In genomic region chr11:126163074-126163700, GRCh38 we compare ENCODE assay signal across 11 cellular contexts. TPM values are rescaled to one million over a fixed set of nuclear protein-coding genes. Genes with fewer than 3 reads are reported as not detected.
A peak's percentile ranks its signal among the peaks of the same experiment; 100 is the strongest.
DNase-seq lines count a peak whose midpoint lies in the region; ATAC-seq and TF ChIP-seq lines count a peak whose summit lies in the region.
"Had no signal": no experiment of that assay in that cellular context is flagged by ENCODE, and none has a peak within 500 bp of the region (broad histone marks: within the 10 kb centered on the region; RNA-seq: fewer than 3 reads in every experiment).

No MANE protein-coding gene starts in this region.

- no peak for TF ChIP-seq CTCF in uterus (IDR thresholded peaks at IDR 0.05)

- no peak for DNase-seq in activated naive CD8-positive, alpha-beta T cell treated with anti-CD3 and anti-CD28 coated beads, Interleukin-2, amount 10 ng/mL, durations not matched to agents 7 days and 5 days
- DNase-seq in activated naive CD8-positive, alpha-beta T cell treated with anti-CD3 and anti-CD28 coated beads, Interleukin-2, amount 50 U/mL, for 24 hours = no peak
- peak; percentile 85 for DNase-seq in adipocyte (ENCODE audit: low read depth)
- peak; percentile 91 for DNase-seq in kidney glomerular epithelial cell (lab: John Stamatoyannopoulos, UW)
- DNase-seq in uterus = peak; percentile 86 to 93
- DNase-seq in naive thymus-derived CD4-positive, alpha-beta T cell = no peak
- DNase-seq in NCI-H748 treated with DMSO at 0.1 percent for 48 hours (lab: John Stamatoyannopoulos, UW) = no peak
- DNase-seq in inferior parietal cortex (ENCODE audit: extremely low spot score) = no peak
- DNase-seq: AML-193; stimulated activated naive B cell treated with anti-CD40 and anti-IgM and Interleukin-4, amounts not matched to agents 10 μg/mL and 1 μg/mL and 100 μg/mL, for 72 hours had no signal

- H3K27ac Mint-ChIP-seq in activated naive CD8-positive, alpha-beta T cell treated with anti-CD3 and anti-CD28 coated beads, Interleukin-2, amount 10 ng/mL, durations not matched to agents 7 days and 5 days = peak overlapping the region; percentile 58
- no peak overlapping the region for H3K27ac Mint-ChIP-seq in activated naive CD8-positive, alpha-beta T cell treated with anti-CD3 and anti-CD28 coated beads, Interleukin-2, amount 50 U/mL, for 24 hours
- H3K27ac Mint-ChIP-seq in naive thymus-derived CD4-positive, alpha-beta T cell = peak overlapping the region in 1 of 9 donors; percentile 23
- H3K27ac Mint-ChIP-seq: stimulated activated naive B cell treated with anti-CD40 and anti-IgM and Interleukin-4, amounts not matched to agents 10 μg/mL and 1 μg/mL and 100 μg/mL, for 72 hours had no signal

- H3K27me3 ChIP-seq in adipocyte (replicated peaks; ENCODE audit: control insufficient read depth, insufficient read depth, low read length) = no peaks in the 10 kb centered on the region
- H3K27me3 ChIP-seq in uterus = no peaks in the 10 kb centered on the region
- H3K27me3 ChIP-seq in naive thymus-derived CD4-positive, alpha-beta T cell (ENCODE audit: control insufficient read depth in 2 of 2, insufficient read depth in 2 of 2, low read length in 2 of 2) = no peaks in the 10 kb centered on the region

- intact Hi-C loops in uterus (cut with DNase I; ENCODE audit: low total_unique reads) = no loop called here
- intact Hi-C loops in naive thymus-derived CD4-positive, alpha-beta T cell (cut with micrococcal nuclease) = no loop called here

- no peak for ATAC-seq in activated naive CD8-positive, alpha-beta T cell treated with anti-CD3 and anti-CD28 coated beads, Interleukin-2, amount 10 ng/mL, durations not matched to agents 7 days and 5 days (ENCODE audit: low read depth)
- ATAC-seq in activated naive CD8-positive, alpha-beta T cell treated with anti-CD3 and anti-CD28 coated beads, Interleukin-2, amount 50 U/mL, for 24 hours = no peak
- no peak for ATAC-seq in naive thymus-derived CD4-positive, alpha-beta T cell
- ATAC-seq: stimulated activated naive B cell treated with anti-CD40 and anti-IgM and Interleukin-4, amounts not matched to agents 10 μg/mL and 1 μg/mL and 100 μg/mL, for 72 hours had no signal

- no peaks in the 10 kb centered on the region for H3K36me3 ChIP-seq in adipocyte (ENCODE audit: control insufficient read depth, insufficient read depth, low read length, severe bottlenecking)
- H3K36me3 ChIP-seq in uterus = no peaks in the 10 kb centered on the region
- H3K36me3 ChIP-seq in naive thymus-derived CD4-positive, alpha-beta T cell (ENCODE audit: control insufficient read depth in 2 of 3, insufficient read depth in 3 of 3, low read length in 3 of 3) = no peaks in the 10 kb centered on the region

- no peak for TF ChIP-seq POLR2A in uterus (IDR thresholded peaks at IDR 0.05)

- no peaks in the 10 kb centered on the region for H3K9me3 ChIP-seq in adipocyte (ENCODE audit: control insufficient read depth, low read length)
- no peaks in the 10 kb centered on the region for H3K9me3 ChIP-seq in uterus
- H3K9me3 ChIP-seq in naive thymus-derived CD4-positive, alpha-beta T cell (ENCODE audit: control insufficient read depth in 2 of 3, low read length in 3 of 3) = no peaks in the 10 kb centered on the region

- peaks cover 24% of the 10 kb centered on the region for H3K27me3 Mint-ChIP-seq in activated naive CD8-positive, alpha-beta T cell treated with anti-CD3 and anti-CD28 coated beads, Interleukin-2, amount 10 ng/mL, durations not matched to agents 7 days and 5 days
- no peaks in the 10 kb centered on the region for H3K27me3 Mint-ChIP-seq in activated naive CD8-positive, alpha-beta T cell treated with anti-CD3 and anti-CD28 coated beads, Interleukin-2, amount 50 U/mL, for 24 hours
- peaks cover 0 to 7% (median 0%) of the 10 kb centered on the region in 5 donors for H3K27me3 Mint-ChIP-seq in naive thymus-derived CD4-positive, alpha-beta T cell

- no peaks in the 10 kb centered on the region for H3K9me3 Mint-ChIP-seq in activated naive CD8-positive, alpha-beta T cell treated with anti-CD3 and anti-CD28 coated beads, Interleukin-2, amount 10 ng/mL, durations not matched to agents 7 days and 5 days
- H3K9me3 Mint-ChIP-seq in activated naive CD8-positive, alpha-beta T cell treated with anti-CD3 and anti-CD28 coated beads, Interleukin-2, amount 50 U/mL, for 24 hours = no peaks in the 10 kb centered on the region
- no peaks in the 10 kb centered on the region for H3K9me3 Mint-ChIP-seq in naive thymus-derived CD4-positive, alpha-beta T cell
- H3K9me3 Mint-ChIP-seq: stimulated activated naive B cell treated with anti-CD40 and anti-IgM and Interleukin-4, amounts not matched to agents 10 μg/mL and 1 μg/mL and 100 μg/mL, for 72 hours had no signal

- peak overlapping the region; percentile 88 to 91 for H3K27ac ChIP-seq in uterus
- no peak overlapping the region for H3K27ac ChIP-seq in naive thymus-derived CD4-positive, alpha-beta T cell (ENCODE audit: low read depth, low read length)
- H3K27ac ChIP-seq: parathyroid adenoma had no signal

- H3K9ac ChIP-seq in adipocyte (ENCODE audit: low read length) = peak overlapping the region; percentile 74
- H3K9ac ChIP-seq: parathyroid adenoma had no signal

- no peaks in the 10 kb centered on the region for H3K36me3 Mint-ChIP-seq in activated naive CD8-positive, alpha-beta T cell treated with anti-CD3 and anti-CD28 coated beads, Interleukin-2, amount 10 ng/mL, durations not matched to agents 7 days and 5 days
- H3K36me3 Mint-ChIP-seq in activated naive CD8-positive, alpha-beta T cell treated with anti-CD3 and anti-CD28 coated beads, Interleukin-2, amount 50 U/mL, for 24 hours (ENCODE audit: low read depth) = no peaks in the 10 kb centered on the region
- H3K36me3 Mint-ChIP-seq in naive thymus-derived CD4-positive, alpha-beta T cell = no peaks in the 10 kb centered on the region
- H3K36me3 Mint-ChIP-seq: stimulated activated naive B cell treated with anti-CD40 and anti-IgM and Interleukin-4, amounts not matched to agents 10 μg/mL and 1 μg/mL and 100 μg/mL, for 72 hours had no signal

- H3K4me3 ChIP-seq in adipocyte (ENCODE audit: low read length) (no peak overlapping the region), uterus (no peak overlapping the region)
- H3K4me3 ChIP-seq in naive thymus-derived CD4-positive, alpha-beta T cell (ENCODE audit: low read length) = no peak overlapping the region

- POLR2A ChIA-PET in activated naive CD8-positive, alpha-beta T cell treated with anti-CD3 and anti-CD28 coated beads, Interleukin-2, amount 10 ng/mL, durations not matched to agents 7 days and 5 days (lab: Charles Lee) = interaction anchor here (1.0 kb wide), 1 partner anchor 260 kb away, joined by 3 read pairs; the partner anchor contains the start of gene PUS3
- POLR2A ChIA-PET in naive thymus-derived CD4-positive, alpha-beta T cell (lab: Charles Lee) = no interaction called here

- CTCF ChIA-PET in naive thymus-derived CD4-positive, alpha-beta T cell (lab: Charles Lee) = interaction anchor here (0.6 kb wide), 1 partner anchor 514 kb away, joined by 3 read pairs; no protein-coding TSS in a partner anchor

- H3K4me1 Mint-ChIP-seq in activated naive CD8-positive, alpha-beta T cell treated with anti-CD3 and anti-CD28 coated beads, Interleukin-2, amount 10 ng/mL, durations not matched to agents 7 days and 5 days = peaks cover 10% of the 10 kb centered on the region
- no peaks in the 10 kb centered on the region for H3K4me1 Mint-ChIP-seq in activated naive CD8-positive, alpha-beta T cell treated with anti-CD3 and anti-CD28 coated beads, Interleukin-2, amount 50 U/mL, for 24 hours
- H3K4me1 Mint-ChIP-seq in naive thymus-derived CD4-positive, alpha-beta T cell = peaks cover 0 to 10% (median 5%) of the 10 kb centered on the region in 7 donors
- H3K4me1 Mint-ChIP-seq: stimulated activated naive B cell treated with anti-CD40 and anti-IgM and Interleukin-4, amounts not matched to agents 10 μg/mL and 1 μg/mL and 100 μg/mL, for 72 hours had no signal

- H3K4me3 Mint-ChIP-seq in activated naive CD8-positive, alpha-beta T cell treated with anti-CD3 and anti-CD28 coated beads, Interleukin-2, amount 10 ng/mL, durations not matched to agents 7 days and 5 days = peak overlapping the region; percentile 9
- no peak overlapping the region for H3K4me3 Mint-ChIP-seq in activated naive CD8-positive, alpha-beta T cell treated with anti-CD3 and anti-CD28 coated beads, Interleukin-2, amount 50 U/mL, for 24 hours
- H3K4me3 Mint-ChIP-seq in naive thymus-derived CD4-positive, alpha-beta T cell = no peak overlapping the region
- H3K4me3 Mint-ChIP-seq: stimulated activated naive B cell treated with anti-CD40 and anti-IgM and Interleukin-4, amounts not matched to agents 10 μg/mL and 1 μg/mL and 100 μg/mL, for 72 hours had no signal

- H3K4me1 ChIP-seq in adipocyte (ENCODE audit: control insufficient read depth, insufficient read depth, low read length) (peaks cover 23% of the 10 kb centered on the region), uterus (peaks cover 15 to 20% of the 10 kb centered on the region in 2 donors)
- no peaks in the 10 kb centered on the region for H3K4me1 ChIP-seq in naive thymus-derived CD4-positive, alpha-beta T cell (ENCODE audit: control insufficient read depth in 2 of 2, insufficient read depth in 2 of 2, low read length in 2 of 2)
- H3K4me1 ChIP-seq: parathyroid adenoma had no signal

RNA-seq across cellular contexts. Expression of gene RPUSD4, which starts 48.3 kb away (rescaled TPM):
- total RNA-seq in activated naive CD8-positive, alpha-beta T cell treated with anti-CD3 and anti-CD28 coated beads, Interleukin-2, amount 10 ng/mL, durations not matched to agents 7 days and 5 days = 10 to 100 TPM; 31.6 to 33.8 TPM
- total RNA-seq in uterus = 10 to 100 TPM in 2 of 4 donors, 1 to 10 TPM in 2; 7.6 to 37.4 (median 16.4) TPM
- total RNA-seq in naive thymus-derived CD4-positive, alpha-beta T cell = 10 to 100 TPM; 30.1 to 49.6 (median 43.8) TPM
- 10 to 100 TPM; 15.4 to 25.8 TPM for polyA plus RNA-seq in naive thymus-derived CD4-positive, alpha-beta T cell

RNA-seq across cellular contexts. Expression of gene FAM118B, which starts 48.4 kb away (rescaled TPM):
- total RNA-seq in activated naive CD8-positive, alpha-beta T cell treated with anti-CD3 and anti-CD28 coated beads, Interleukin-2, amount 10 ng/mL, durations not matched to agents 7 days and 5 days = 10 to 100 TPM; 10.1 to 12.2 TPM
- 10 to 100 TPM; 14.7 to 31.8 (median 17.8) TPM for total RNA-seq in uterus
- total RNA-seq in naive thymus-derived CD4-positive, alpha-beta T cell = 10 to 100 TPM in 3 of 5 experiments, 1 to 10 TPM in 2; 4.0 to 10.9 (median 10.5) TPM
- polyA plus RNA-seq in naive thymus-derived CD4-positive, alpha-beta T cell = 10 to 100 TPM; 12.2 to 14.7 TPM

Comparison
In these comparisons a context has a peak if more than half of its experiments do, and no peak if none do; other contexts are left out.
1. DNase-seq: peak in adipocyte (single experiment), kidney glomerular epithelial cell (single experiment) and uterus (2 of 2); none in activated naive CD8-positive, alpha-beta T cell treated with anti-CD3 and anti-CD28 coated beads, Interleukin-2, amount 10 ng/mL, durations not matched to agents 7 days and 5 days (single experiment), activated naive CD8-positive, alpha-beta T cell treated with anti-CD3 and anti-CD28 coated beads, Interleukin-2, amount 50 U/mL, for 24 hours (single experiment), naive thymus-derived CD4-positive, alpha-beta T cell (0 of 9), NCI-H748 treated with DMSO at 0.1 percent for 48 hours (single experiment) and inferior parietal cortex (single experiment).